23 cellular contexts compared by ENCODE assay signal in the genomic region with DNA sequence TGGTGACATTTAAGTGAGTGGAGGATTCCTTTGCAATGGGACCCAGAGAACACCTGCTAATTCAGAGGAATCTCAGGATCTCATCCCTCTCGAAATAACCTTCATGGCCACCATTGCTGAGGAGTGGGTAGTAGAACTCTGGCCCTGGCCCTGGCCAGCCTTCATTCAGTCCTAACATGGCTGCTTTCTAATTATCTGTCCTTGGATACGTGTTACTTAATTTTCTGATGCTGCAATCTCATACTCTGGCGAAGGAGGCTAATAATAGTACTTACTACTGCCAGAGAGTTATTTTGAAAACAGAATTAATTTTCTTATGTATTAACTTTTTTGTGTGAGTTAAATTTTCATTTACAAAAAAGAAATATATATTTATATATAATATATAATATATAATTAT. TPM values are rescaled to one million over a fixed set of nuclear protein-coding genes. Genes with fewer than 3 reads are reported as not detected.
A peak's percentile ranks its signal among the peaks of the same experiment; 100 is the strongest.
DNase-seq lines count a peak whose midpoint lies in the region; ATAC-seq, FAIRE-seq and TF ChIP-seq lines count a peak whose summit lies in the region.
"Had no signal": no experiment of that assay in that cellular context is flagged by ENCODE, and none has a peak within 500 bp of the region (broad histone marks: within the 10 kb centered on the region; RNA-seq: fewer than 3 reads in every experiment).

No MANE protein-coding gene starts in this region.

- intact Hi-C loops in HCT116 (cut with micrococcal nuclease) = loop anchor here (5.0 kb wide), 1 partner anchor 48 kb away; no protein-coding TSS in a partner anchor

- no peak overlapping the region for H3K4ac ChIP-seq in H1 (replicated peaks; ENCODE audit: insufficient read length, low read depth, low read length)
- no peak overlapping the region for H3K4ac ChIP-seq in trophoblast cell (ENCODE audit: low read depth, low read length)

- no peak overlapping the region for H3K4me2 ChIP-seq in GM23338
- H3K4me2 ChIP-seq in HCT116 (ENCODE audit: low read length) = no peak overlapping the region
- H3K4me2 ChIP-seq in H1 (ENCODE audit: insufficient read depth in 1 of 2, low read depth in 2 of 2, low read length in 2 of 2) = no peak overlapping the region
- H3K4me2 ChIP-seq in trophoblast cell (ENCODE audit: low read length) = no peak overlapping the region

- DNase-seq in GM23338 (ENCODE audit: low spot score) = no peak
- DNase-seq in HCT116 (ENCODE audit: low read depth, low spot score) = no peak
- DNase-seq in H1 (ENCODE audit: low read depth in 1 of 2, low spot score in 2 of 2) = no peak
- no peak for DNase-seq in trophoblast cell
- DNase-seq in activated naive CD4-positive, alpha-beta T cell treated with anti-CD3 and anti-CD28 coated beads, Interleukin-2, amount 50 U/mL, for 72 hours (ENCODE audit: low spot score in 2 of 2) = no peak
- DNase-seq: ACHN; BE2C; C1 segment of cervical spinal cord; CD4-positive, CD25-positive, alpha-beta regulatory T cell; CD8-positive, alpha-beta memory T cell; COR-L47; DMS 273 treated with DMSO at 0.1 percent for 48 hours; DND-41; EL; HCEC 1CT; HFFc6; IMR-90; KBM-7 had no signal

- H3K4me1 ChIP-seq in GM23338 (ENCODE audit: insufficient read depth) (0 out of 2 replicates have a peak, but pooled peaks cover 4% of the 10 kb centered on the region), HCT116 (ENCODE audit: control insufficient read depth in 1 of 2, insufficient read depth in 2 of 2, low read length in 2 of 2) (peaks cover 3 to 12% of the 10 kb centered on the region in 2 experiments; a peak in 3 of 4 replicates), H1 (replicated peaks in 1 of 4; ENCODE audit: control insufficient read depth in 3 of 4, insufficient read depth in 4 of 4, low read length in 3 of 4) (peaks cover 0 to 6% (median 0%) of the 10 kb centered on the region in 4 experiments; a peak in 1 of 7 replicates), trophoblast cell (ENCODE audit: control insufficient read depth in 1 of 2, insufficient read depth in 2 of 2, low read length in 2 of 2) (peaks cover 0 to 2% of the 10 kb centered on the region in 2 experiments)
- H3K4me1 ChIP-seq: BE2C had no signal

- no peak overlapping the region for H4K8ac ChIP-seq in H1 (ENCODE audit: extremely low read depth, insufficient read depth, low read length)
- H4K8ac ChIP-seq in trophoblast cell (ENCODE audit: low read depth, low read length) = no peak overlapping the region

- RAD21 ChIA-PET in HCT116 (lab: Charles Lee; ENCODE audit: low non-redundant PET in 1 of 2, low total read pairs in 2 of 2, uncharacterized antibody in 2 of 2, unreplicated experiment in 2 of 2) = no interaction called here

- H2BK12ac ChIP-seq in H1 (ENCODE audit: low read depth, low read length) = no peak overlapping the region
- H2BK12ac ChIP-seq in trophoblast cell (ENCODE audit: low read length) = no peak overlapping the region

- TF ChIP-seq RAD21 in HCT116 (IDR thresholded peaks at IDR 0.05; ENCODE audit: low read depth) (no peak), H1 (IDR thresholded peaks at IDR 0.05 in 1 of 2, conservative IDR thresholded peaks at IDR 0.05 in 1 of 2; ENCODE audit: low read depth in 2 of 2, low read length in 2 of 2) (no peak)

- no peak overlapping the region for H3K27ac Mint-ChIP-seq in GM23338
- H3K27ac Mint-ChIP-seq in activated naive CD4-positive, alpha-beta T cell treated with anti-CD3 and anti-CD28 coated beads, Interleukin-2, amount 50 U/mL, for 72 hours = no peak overlapping the region
- H3K27ac Mint-ChIP-seq: CD4-positive, CD25-positive, alpha-beta regulatory T cell; CD8-positive, alpha-beta memory T cell; HFFc6 had no signal

- POLR2A ChIA-PET in HCT116 (lab: Charles Lee) (no interaction called here), H1 (lab: Charles Lee; ENCODE audit: partially characterized antibody) (no interaction called here)

- no peak overlapping the region for H4K5ac ChIP-seq in H1 (ENCODE audit: insufficient read length, low read depth, low read length)

- H2BK15ac ChIP-seq in H1 (ENCODE audit: low read length) = no peak overlapping the region

- FAIRE-seq in H1 (lab: Jason Lieb, UNC) = no peak
- FAIRE-seq: GM12878, H54 had no signal

- no peaks in the 10 kb centered on the region for H3K23me2 ChIP-seq in H1 (ENCODE audit: low read depth, low read length)

- H3K9me3 ChIP-seq in HCT116 (ENCODE audit: control insufficient read depth in 1 of 2, insufficient read depth in 1 of 2, low read depth in 1 of 2, low read length in 2 of 2) (no peaks in the 10 kb centered on the region; a peak in 1 of 4 replicates), H1 (ENCODE audit: insufficient read depth in 2 of 2, low read depth in 1 of 2, low read length in 1 of 2) (peaks cover 0 to 2% of the 10 kb centered on the region in 2 experiments; a peak in 1 of 4 replicates), trophoblast cell (ENCODE audit: insufficient read depth, low read depth, low read length) (no peaks in the 10 kb centered on the region)
- H3K9me3 ChIP-seq: BE2C had no signal

- H3K4me3 ChIP-seq in GM23338 (no peak overlapping the region), HCT116 (replicated peaks in 1 of 2; ENCODE audit: low read depth in 1 of 2, low read length in 2 of 2) (no peak overlapping the region), H1 (ENCODE audit: extremely low read depth in 1 of 4, insufficient read depth in 2 of 4, low read depth in 3 of 4, low read length in 4 of 4) (no peak overlapping the region), trophoblast cell (ENCODE audit: low read depth, low read length) (no peak overlapping the region)
- H3K4me3 ChIP-seq: GM12878 had no signal

- H3F3A ChIP-seq in GM23338 (replicated peaks; ENCODE audit: low read depth) = 0 out of 2 replicates have a peak, but pooled peaks cover 2% of the 10 kb centered on the region

- H3K9me3 Mint-ChIP-seq in GM23338 = peaks cover 4% of the 10 kb centered on the region; the same call in 2 of the 3 replicates
- H3K9me3 Mint-ChIP-seq in activated naive CD4-positive, alpha-beta T cell treated with anti-CD3 and anti-CD28 coated beads, Interleukin-2, amount 50 U/mL, for 72 hours = no peaks in the 10 kb centered on the region
- H3K9me3 Mint-ChIP-seq: CD4-positive, CD25-positive, alpha-beta regulatory T cell; CD8-positive, alpha-beta memory T cell; HFFc6 had no signal

- H2AK5ac ChIP-seq in H1 (ENCODE audit: low read depth, low read length) (no peak overlapping the region), trophoblast cell (ENCODE audit: low read length) (no peak overlapping the region)

- H3K36me3 ChIP-seq in GM23338 (ENCODE audit: insufficient read depth) (no peaks in the 10 kb centered on the region), HCT116 (ENCODE audit: control insufficient read depth in 1 of 2, insufficient read depth in 2 of 2, low read length in 2 of 2) (no peaks in the 10 kb centered on the region), H1 (ENCODE audit: control insufficient read depth in 2 of 4, insufficient read depth in 4 of 4, low read length in 3 of 4) (no peaks in the 10 kb centered on the region), trophoblast cell (ENCODE audit: control insufficient read depth in 1 of 2, insufficient read depth in 2 of 2, low read length in 2 of 2) (no peaks in the 10 kb centered on the region)
- H3K36me3 ChIP-seq: BE2C had no signal

- H4K20me1 ChIP-seq in GM23338 (replicated peaks; ENCODE audit: insufficient read depth) (no peaks in the 10 kb centered on the region), HCT116 (ENCODE audit: insufficient read depth) (no peaks in the 10 kb centered on the region), H1 (replicated peaks in 1 of 2; ENCODE audit: control insufficient read depth in 1 of 2, insufficient read depth in 2 of 2, low read length in 2 of 2) (no peaks in the 10 kb centered on the region)

- H2AFZ ChIP-seq in GM23338 (peak overlapping the region; percentile 91), HCT116 (ENCODE audit: low read depth, low read length, poor library complexity, severe bottlenecking) (peak overlapping the region; percentile 71), H1 (ENCODE audit: low read length) (peak overlapping the region; percentile 34), trophoblast cell (ENCODE audit: insufficient read depth, low read length, poor library complexity) (no peak overlapping the region)

- no TSS peak for BruUV-seq in HCT116 (replicated peaks; lab: Mats Ljungman, UMichigan)

- 0 out of 2 replicates have a peak, but pooled peaks cover 2% of the 10 kb centered on the region for H3K9me2 ChIP-seq in GM23338 (ENCODE audit: insufficient read depth)
- no peaks in the 10 kb centered on the region for H3K9me2 ChIP-seq in HCT116 (ENCODE audit: insufficient read depth)

- ATAC-seq in GM23338 (no peak), HCT116 (no peak), HG02759 (IDR thresholded peaks at IDR 0.05; ENCODE audit: unreplicated experiment) (no peak), HG02798 (IDR thresholded peaks at IDR 0.05; ENCODE audit: poor library complexity, unreplicated experiment) (no peak)
- ATAC-seq in activated naive CD4-positive, alpha-beta T cell treated with anti-CD3 and anti-CD28 coated beads, Interleukin-2, amount 50 U/mL, for 72 hours = no peak
- ATAC-seq: GM12878 had no signal

- no peak overlapping the region for H2BK20ac ChIP-seq in H1 (ENCODE audit: low read length)

- no peak overlapping the region for H3K23ac ChIP-seq in H1 (ENCODE audit: insufficient read length)
- H3K23ac ChIP-seq in trophoblast cell (ENCODE audit: low read length) = no peak overlapping the region

- WGBS in H1 (ENCODE audit: extremely low coverage in 1 of 2, insufficient coverage in 1 of 2, insufficient read length in 1 of 2, insufficient replicate concordance in 2 of 2, low coverage in 1 of 2, low lambda C conversion rate in 2 of 2, missing lambda C conversion rate in 1 of 2), 2 experiments = 92% methylated on average over 3 of the region's 3 CpGs; no CpG with 5 or more reads in 1 of the 2 experiments
- WGBS in trophoblast cell (ENCODE audit: extremely low coverage, insufficient coverage, insufficient read length) = no CpG with 5 or more reads among the region's 3 CpGs

- H4K12ac ChIP-seq in trophoblast cell (ENCODE audit: low read depth, low read length) = no peak overlapping the region

- no peak overlapping the region for H3K56ac ChIP-seq in H1 (replicated peaks; ENCODE audit: insufficient read length, low read depth, low read length)

- H2BK5ac ChIP-seq in H1 (ENCODE audit: low read depth, low read length) (no peak overlapping the region), trophoblast cell (ENCODE audit: low read depth, low read length, poor library complexity) (no peak overlapping the region)

- no peak for TF ChIP-seq EP300 in H1 (IDR thresholded peaks at IDR 0.05; ENCODE audit: borderline replicate concordance in 1 of 2, low read depth in 2 of 2, low read length in 2 of 2)

- no peak overlapping the region for H2BK120ac ChIP-seq in H1 (replicated peaks; ENCODE audit: low read depth, low read length)
- no peak overlapping the region for H2BK120ac ChIP-seq in trophoblast cell (ENCODE audit: insufficient read depth, low read length, poor library complexity)

- H3K27me3 Mint-ChIP-seq in GM23338 (ENCODE audit: insufficient read depth, low read depth, poor library complexity) = peaks cover 9% of the 10 kb centered on the region

- H3K4me1 Mint-ChIP-seq in GM23338 = peaks cover 11% of the 10 kb centered on the region

- H4K91ac ChIP-seq in H1 (replicated peaks; ENCODE audit: insufficient read length, low read length) = no peak overlapping the region
- no peak overlapping the region for H4K91ac ChIP-seq in trophoblast cell (ENCODE audit: low read depth, low read length)

- no peak overlapping the region for H3K18ac ChIP-seq in H1 (ENCODE audit: extremely low read depth, low read length)
- no peak overlapping the region for H3K18ac ChIP-seq in trophoblast cell (ENCODE audit: low read length)

- H3K14ac ChIP-seq in H1 (ENCODE audit: insufficient read length) (no peak overlapping the region), trophoblast cell (ENCODE audit: low read length) (no peak overlapping the region)

- H3K79me2 ChIP-seq in GM23338 (replicated peaks; ENCODE audit: insufficient read depth) = no peaks in the 10 kb centered on the region
- no peaks in the 10 kb centered on the region for H3K79me2 ChIP-seq in HCT116 (ENCODE audit: insufficient read depth, low read length)
- H3K79me2 ChIP-seq in H1 (ENCODE audit: control insufficient read depth in 1 of 2, insufficient read depth in 2 of 2, low read length in 2 of 2) = no peaks in the 10 kb centered on the region
- H3K79me2 ChIP-seq in trophoblast cell (ENCODE audit: control insufficient read depth, insufficient read depth, low read length, poor library complexity) = no peaks in the 10 kb centered on the region

- no peak overlapping the region for H3K4me3 Mint-ChIP-seq in GM23338
- H3K4me3 Mint-ChIP-seq: CD4-positive, CD25-positive, alpha-beta regulatory T cell; CD8-positive, alpha-beta memory T cell; HFFc6 had no signal

- H3K27me3 ChIP-seq in GM23338 (ENCODE audit: insufficient read depth) (no peaks in the 10 kb centered on the region), HCT116 (ENCODE audit: insufficient read depth, low read length) (no peaks in the 10 kb centered on the region), H1 (replicated peaks in 1 of 4; ENCODE audit: control insufficient read depth in 3 of 4, extremely low read depth in 1 of 4, insufficient read depth in 3 of 4, low read length in 3 of 4) (no peaks in the 10 kb centered on the region), trophoblast cell (ENCODE audit: insufficient read depth, low read length) (no peaks in the 10 kb centered on the region)
- H3K27me3 ChIP-seq: BE2C had no signal

- H3K27ac ChIP-seq in GM23338 (ENCODE audit: low read depth) = no peak overlapping the region
- H3K27ac ChIP-seq in HCT116 (ENCODE audit: low read depth, low read length) = no peak overlapping the region
- H3K27ac ChIP-seq in H1 (ENCODE audit: low read depth, low read length) = no peak overlapping the region
- H3K27ac ChIP-seq in trophoblast cell (ENCODE audit: low read depth, low read length) = no peak overlapping the region
- H3K27ac ChIP-seq: HL-60 had no signal

- no peak for TF ChIP-seq POLR2A in HCT116 (IDR thresholded peaks at IDR 0.05; ENCODE audit: borderline replicate concordance, extremely low read depth, insufficient read depth, insufficient read length)
- TF ChIP-seq POLR2A in H1 (IDR thresholded peaks at IDR 0.05; ENCODE audit: control extremely low read depth in 1 of 2, low read depth in 2 of 2, low read length in 2 of 2) = no peak

- no peaks in the 10 kb centered on the region for H3K36me3 Mint-ChIP-seq in GM23338 (ENCODE audit: low read depth)
- H3K36me3 Mint-ChIP-seq in activated naive CD4-positive, alpha-beta T cell treated with anti-CD3 and anti-CD28 coated beads, Interleukin-2, amount 50 U/mL, for 72 hours = no peaks in the 10 kb centered on the region
- H3K36me3 Mint-ChIP-seq: CD4-positive, CD25-positive, alpha-beta regulatory T cell; CD8-positive, alpha-beta memory T cell had no signal

- H3K9ac ChIP-seq in HCT116 (ENCODE audit: low read length) (no peak overlapping the region), H1 (replicated peaks in 1 of 4; ENCODE audit: extremely low read depth in 1 of 4, low read depth in 3 of 4, low read length in 3 of 4) (no peak overlapping the region), trophoblast cell (ENCODE audit: low read length) (peak overlapping the region; percentile 19)

- TF ChIP-seq CTCF in GM23338 (conservative IDR thresholded peaks at IDR 0.05; ENCODE audit: low read depth in 2 of 2) (no peak), HCT116 (IDR thresholded peaks at IDR 0.05 in 2 of 3, conservative IDR thresholded peaks at IDR 0.05 in 1 of 3; ENCODE audit: borderline replicate concordance in 1 of 3, insufficient read depth in 1 of 3, low read depth in 2 of 3, low read length in 2 of 3) (no peak), H1 (IDR thresholded peaks at IDR 0.05; ENCODE audit: control extremely low read depth in 1 of 3, insufficient read depth in 1 of 3, low read depth in 1 of 3, low read length in 3 of 3) (no peak)

- H3K79me1 ChIP-seq in H1 (ENCODE audit: low read depth, low read length) (no peaks in the 10 kb centered on the region), trophoblast cell (ENCODE audit: low read length) (no peaks in the 10 kb centered on the region)

- CTCF ChIA-PET in HCT116 (lab: Charles Lee) (no interaction called here), H1 (lab: Charles Lee; ENCODE audit: partially characterized antibody) (interaction anchor here (0.9 to 1.0 kb wide), 2 partner anchors 51 to 94 kb away, joined by 3 to 4 read pairs; no protein-coding TSS in a partner anchor)

RNA-seq across cellular contexts. Expression of a gene that starts 12.1 kb away (rescaled TPM):
- 393 and 422 TPM in 2 replicates for total RNA-seq in GM23338 (2014; rRNA removed; shearing (Covaris generic))
- 1,484 and 1,643 TPM in 2 replicates for polyA plus RNA-seq in GM23338 (2016; fragmentation: Nextera tagmentation; extraction: Ambion mirVana)
- total RNA-seq in HCT116 (2021; ENCODE audit: unreplicated experiment) = 464 TPM
- polyA plus RNA-seq in HCT116 (2012) = 823 and 895 TPM in 2 replicates
- 437 and 465 TPM in 2 replicates for total RNA-seq in H1 (2021; fragmentation: NEBNext Ultra II Directional; extraction: Animal tissue kit (Norgen Biotek cat#: 25700))
- polyA plus RNA-seq in H1 (2011; rRNA removed) = 2,792 and 3,254 TPM in 2 replicates
- 1,527 TPM for polyA plus RNA-seq in H1 (2011; cell fraction: cytosol; rRNA removed)
- 2,437 TPM for polyA plus RNA-seq in H1 (2011; cell fraction: nucleus; rRNA removed)
- 684 to 863 TPM (median 778 TPM) in 4 replicates for polyA plus RNA-seq in H1 (2012, experiment 1 of 2)
- polyA plus RNA-seq in H1 (2012, experiment 2 of 2) = 1,585 TPM
- 2,536 TPM for polyA plus RNA-seq in H1 (2013, experiment 1 of 2)
- polyA plus RNA-seq in H1 (2013, experiment 2 of 2) = 2,012 TPM
- polyA minus RNA-seq in H1 (2011; rRNA and poly(A)+ RNA removed) = 278 and 324 TPM in 2 replicates
- 176 TPM for polyA minus RNA-seq in H1 (2011; cell fraction: cytosol; rRNA and poly(A)+ RNA removed)
- 310 TPM for polyA minus RNA-seq in H1 (2011; cell fraction: nucleus; rRNA and poly(A)+ RNA removed)
- 832 and 878 TPM in 2 replicates for polyA plus RNA-seq in trophoblast cell (2013)
- total RNA-seq in activated naive CD4-positive, alpha-beta T cell treated with anti-CD3 and anti-CD28 coated beads, Interleukin-2, amount 50 U/mL, for 72 hours = 100 to 1,000 TPM; 416 to 490 TPM

RNA-seq across cellular contexts. Expression of a gene that starts 20.4 kb away (rescaled TPM):
- 53.4 and 61.8 TPM in 2 replicates for total RNA-seq in GM23338 (2014; rRNA removed; shearing (Covaris generic))
- polyA plus RNA-seq in GM23338 (2016; fragmentation: Nextera tagmentation; extraction: Ambion mirVana) (94.0 and 94.2 TPM in 2 replicates), H1 (2011; rRNA removed) (20.8 and 42.0 TPM in 2 replicates)
- total RNA-seq in HCT116 (2021; ENCODE audit: unreplicated experiment) = 40.3 TPM
- 26.2 and 31.0 TPM in 2 replicates for polyA plus RNA-seq in HCT116 (2012)
- total RNA-seq in H1 (2021; fragmentation: NEBNext Ultra II Directional; extraction: Animal tissue kit (Norgen Biotek cat#: 25700)) = 58.5 and 63.4 TPM in 2 replicates
- polyA plus RNA-seq in H1 (2011; cell fraction: cytosol; rRNA removed) = 52.7 TPM
- 10.2 TPM for polyA plus RNA-seq in H1 (2011; cell fraction: nucleus; rRNA removed)
- polyA plus RNA-seq in H1 (2012, experiment 1 of 2) = 65.2 to 124 TPM (median 69.0 TPM) in 4 replicates
- polyA plus RNA-seq in H1 (2012, experiment 2 of 2) = 19.1 TPM
- 67.4 TPM for polyA plus RNA-seq in H1 (2013, experiment 1 of 2)
- 72.8 TPM for polyA plus RNA-seq in H1 (2013, experiment 2 of 2)
- polyA minus RNA-seq in H1 (2011; rRNA and poly(A)+ RNA removed) = 15.2 and 19.3 TPM in 2 replicates
- polyA minus RNA-seq in H1 (2011; cell fraction: cytosol; rRNA and poly(A)+ RNA removed) = 32.7 TPM
- polyA minus RNA-seq in H1 (2011; cell fraction: nucleus; rRNA and poly(A)+ RNA removed) = 17.4 TPM
- 63.0 and 63.9 TPM in 2 replicates for polyA plus RNA-seq in trophoblast cell (2013)
- total RNA-seq in activated naive CD4-positive, alpha-beta T cell treated with anti-CD3 and anti-CD28 coated beads, Interleukin-2, amount 50 U/mL, for 72 hours = 10 to 100 TPM; 33.8 to 49.5 TPM

RNA-seq across cellular contexts. Expression of a gene that starts 20.4 kb away (rescaled TPM):
- total RNA-seq in GM23338 (2014; rRNA removed; shearing (Covaris generic)) = 16.7 and 18.5 TPM in 2 replicates
- polyA plus RNA-seq in GM23338 (2016; fragmentation: Nextera tagmentation; extraction: Ambion mirVana) (14.9 and 20.1 TPM in 2 replicates), H1 (2011; rRNA removed) (13.2 and 13.6 TPM in 2 replicates)
- 48.7 TPM for total RNA-seq in HCT116 (2021; ENCODE audit: unreplicated experiment)
- 10.8 and 11.3 TPM in 2 replicates for polyA plus RNA-seq in HCT116 (2012)
- 30.4 and 34.2 TPM in 2 replicates for total RNA-seq in H1 (2021; fragmentation: NEBNext Ultra II Directional; extraction: Animal tissue kit (Norgen Biotek cat#: 25700))
- 13.9 TPM for polyA plus RNA-seq in H1 (2011; cell fraction: cytosol; rRNA removed)
- 33.8 TPM for polyA plus RNA-seq in H1 (2011; cell fraction: nucleus; rRNA removed)
- polyA plus RNA-seq in H1 (2012, experiment 1 of 2) = 11.2 to 18.5 TPM (median 15.4 TPM) in 4 replicates
- polyA plus RNA-seq in H1 (2012, experiment 2 of 2) = 11.6 TPM
- 20.0 TPM for polyA plus RNA-seq in H1 (2013, experiment 1 of 2)
- 19.1 TPM for polyA plus RNA-seq in H1 (2013, experiment 2 of 2)
- polyA minus RNA-seq in H1 (2011; rRNA and poly(A)+ RNA removed) = 12.3 and 20.5 TPM in 2 replicates
- polyA minus RNA-seq in H1 (2011; cell fraction: cytosol; rRNA and poly(A)+ RNA removed) = 7.3 TPM
- polyA minus RNA-seq in H1 (2011; cell fraction: nucleus; rRNA and poly(A)+ RNA removed) = 25.8 TPM
- 18.2 and 18.5 TPM in 2 replicates for polyA plus RNA-seq in trophoblast cell (2013)
- 10 to 100 TPM; 27.5 to 46.3 TPM for total RNA-seq in activated naive CD4-positive, alpha-beta T cell treated with anti-CD3 and anti-CD28 coated beads, Interleukin-2, amount 50 U/mL, for 72 hours

RNA-seq across cellular contexts. Expression of a gene that starts 43.8 kb away (rescaled TPM):
- total RNA-seq in GM23338 (2014; rRNA removed; shearing (Covaris generic)) = 202 and 250 TPM in 2 replicates
- 436 and 481 TPM in 2 replicates for polyA plus RNA-seq in GM23338 (2016; fragmentation: Nextera tagmentation; extraction: Ambion mirVana)
- 297 TPM for total RNA-seq in HCT116 (2021; ENCODE audit: unreplicated experiment)
- polyA plus RNA-seq in HCT116 (2012) = 280 and 293 TPM in 2 replicates
- total RNA-seq in H1 (2021; fragmentation: NEBNext Ultra II Directional; extraction: Animal tissue kit (Norgen Biotek cat#: 25700)) = 304 and 307 TPM in 2 replicates
- polyA plus RNA-seq in H1 (2011; rRNA removed) = 148 and 172 TPM in 2 replicates
- 254 TPM for polyA plus RNA-seq in H1 (2011; cell fraction: cytosol; rRNA removed)
- 84.5 TPM for polyA plus RNA-seq in H1 (2011; cell fraction: nucleus; rRNA removed)
- polyA plus RNA-seq in H1 (2012, experiment 1 of 2) = 249 to 298 TPM (median 293 TPM) in 4 replicates
- polyA plus RNA-seq in H1 (2012, experiment 2 of 2) = 207 TPM
- polyA plus RNA-seq in H1 (2013, experiment 1 of 2) = 218 TPM
- 236 TPM for polyA plus RNA-seq in H1 (2013, experiment 2 of 2)
- 74.5 and 95.4 TPM in 2 replicates for polyA minus RNA-seq in H1 (2011; rRNA and poly(A)+ RNA removed)
- polyA minus RNA-seq in H1 (2011; cell fraction: cytosol; rRNA and poly(A)+ RNA removed) = 134 TPM
- 86.6 TPM for polyA minus RNA-seq in H1 (2011; cell fraction: nucleus; rRNA and poly(A)+ RNA removed)
- 217 and 221 TPM in 2 replicates for polyA plus RNA-seq in trophoblast cell (2013)
- total RNA-seq in activated naive CD4-positive, alpha-beta T cell treated with anti-CD3 and anti-CD28 coated beads, Interleukin-2, amount 50 U/mL, for 72 hours = 100 to 1,000 TPM; 148 to 207 TPM

RNA-seq across cellular contexts. Expression of a gene that starts 56.8 kb away (rescaled TPM):
- 8.1 and 12.8 TPM in 2 replicates for total RNA-seq in GM23338 (2014; rRNA removed; shearing (Covaris generic))
- polyA plus RNA-seq in GM23338 (2016; fragmentation: Nextera tagmentation; extraction: Ambion mirVana) (16.9 and 19.2 TPM in 2 replicates), H1 (2011; rRNA removed) (13.5 and 19.2 TPM in 2 replicates)
- 26.0 TPM for total RNA-seq in HCT116 (2021; ENCODE audit: unreplicated experiment)
- 10.3 and 11.7 TPM in 2 replicates for polyA plus RNA-seq in HCT116 (2012)
- 51.9 and 53.1 TPM in 2 replicates for total RNA-seq in H1 (2021; fragmentation: NEBNext Ultra II Directional; extraction: Animal tissue kit (Norgen Biotek cat#: 25700))
- polyA plus RNA-seq in H1 (2011; cell fraction: cytosol; rRNA removed) = 16.5 TPM
- 52.5 TPM for polyA plus RNA-seq in H1 (2011; cell fraction: nucleus; rRNA removed)
- polyA plus RNA-seq in H1 (2012, experiment 1 of 2) = 40.8 to 47.7 TPM (median 43.9 TPM) in 4 replicates
- 28.7 TPM for polyA plus RNA-seq in H1 (2012, experiment 2 of 2)
- 16.6 TPM for polyA plus RNA-seq in H1 (2013, experiment 1 of 2)
- polyA plus RNA-seq in H1 (2013, experiment 2 of 2) = 16.5 TPM
- polyA minus RNA-seq in H1 (2011; rRNA and poly(A)+ RNA removed) = 11.5 and 11.6 TPM in 2 replicates
- polyA minus RNA-seq in H1 (2011; cell fraction: cytosol; rRNA and poly(A)+ RNA removed) = 26.4 TPM
- 9.0 TPM for polyA minus RNA-seq in H1 (2011; cell fraction: nucleus; rRNA and poly(A)+ RNA removed)
- polyA plus RNA-seq in trophoblast cell (2013) = 6.1 and 6.8 TPM in 2 replicates
- under 1 TPM in 1 of 2 donors, not detected in 1; 0.51 TPM for total RNA-seq in activated naive CD4-positive, alpha-beta T cell treated with anti-CD3 and anti-CD28 coated beads, Interleukin-2, amount 50 U/mL, for 72 hours
- total RNA-seq: CD4-positive, CD25-positive, alpha-beta regulatory T cell; GM12878; HFFc6; IMR-90 had no signal
- polyA plus RNA-seq: CD4-positive, CD25-positive, alpha-beta regulatory T cell; CD8-positive, alpha-beta memory T cell; IMR-90 had no signal
